In the genomic region with DNA sequence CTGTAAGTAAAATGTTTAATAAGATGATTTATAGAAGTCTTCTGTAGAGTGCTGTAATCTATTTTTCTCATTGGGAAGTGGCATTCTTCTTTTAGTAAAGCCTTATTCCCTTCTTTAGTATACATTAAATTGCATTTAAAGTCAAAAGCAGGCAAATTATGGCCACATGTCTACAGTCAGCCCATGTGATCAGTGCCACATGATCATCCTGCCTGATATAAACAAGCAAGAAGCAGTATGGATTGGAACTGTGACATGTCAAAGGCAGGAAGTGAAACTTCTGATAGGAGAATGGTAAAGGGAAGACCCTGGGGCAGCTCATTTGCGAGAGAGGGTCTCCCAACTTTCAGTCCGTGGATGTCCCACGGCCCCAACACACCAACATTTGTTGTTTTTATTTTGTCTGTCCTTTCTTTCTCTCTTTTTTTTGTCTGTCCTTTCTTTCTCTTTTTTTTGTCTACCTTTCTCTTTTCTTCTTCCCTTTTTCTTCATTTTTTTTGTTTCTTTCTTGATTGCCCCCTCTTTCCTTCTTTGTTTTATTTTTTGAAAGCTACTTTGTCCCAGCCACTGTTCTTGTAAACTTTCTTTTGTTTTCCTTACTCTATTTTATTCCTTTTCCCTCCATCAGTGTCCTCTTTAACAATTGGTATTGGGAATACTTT, we compare ENCODE assay signal across 2 cellular contexts.
A peak's percentile ranks its signal among the peaks of the same experiment; 100 is the strongest.
TF ChIP-seq lines count a peak whose summit lies in the region.

No MANE protein-coding gene starts in this region.

TF ChIP-seq in SK-N-SH, 30 proteins besides CTCF, POLR2A, EP300 and RAD21:
- TF ChIP-seq, protein P1, sequence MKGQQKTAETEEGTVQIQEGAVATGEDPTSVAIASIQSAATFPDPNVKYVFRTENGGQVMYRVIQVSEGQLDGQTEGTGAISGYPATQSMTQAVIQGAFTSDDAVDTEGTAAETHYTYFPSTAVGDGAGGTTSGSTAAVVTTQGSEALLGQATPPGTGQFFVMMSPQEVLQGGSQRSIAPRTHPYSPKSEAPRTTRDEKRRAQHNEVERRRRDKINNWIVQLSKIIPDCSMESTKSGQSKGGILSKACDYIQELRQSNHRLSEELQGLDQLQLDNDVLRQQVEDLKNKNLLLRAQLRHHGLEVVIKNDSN (IDR thresholded peaks at IDR 0.05; ENCODE audit: borderline replicate concordance, low read depth), result peak; percentile 39; the same call in 1 of the 2 replicates
- TF ChIP-seq MEF2A (IDR thresholded peaks at IDR 0.05; ENCODE audit: borderline replicate concordance, low read depth) (no peak), JUND (IDR thresholded peaks at IDR 0.05) (no peak), GABPA (IDR thresholded peaks at IDR 0.05; ENCODE audit: low read depth) (no peak)
- TF ChIP-seq, protein P2, sequence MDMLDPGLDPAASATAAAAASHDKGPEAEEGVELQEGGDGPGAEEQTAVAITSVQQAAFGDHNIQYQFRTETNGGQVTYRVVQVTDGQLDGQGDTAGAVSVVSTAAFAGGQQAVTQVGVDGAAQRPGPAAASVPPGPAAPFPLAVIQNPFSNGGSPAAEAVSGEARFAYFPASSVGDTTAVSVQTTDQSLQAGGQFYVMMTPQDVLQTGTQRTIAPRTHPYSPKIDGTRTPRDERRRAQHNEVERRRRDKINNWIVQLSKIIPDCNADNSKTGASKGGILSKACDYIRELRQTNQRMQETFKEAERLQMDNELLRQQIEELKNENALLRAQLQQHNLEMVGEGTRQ (IDR thresholded peaks at IDR 0.05; ENCODE audit: borderline replicate concordance, low read depth, low read length), result peak; percentile 30; the same call in 1 of the 2 replicates

TF ChIP-seq in SK-N-SH treated with all-trans-retinoic acid at 6 μM for 48 hours, 23 proteins besides CTCF, POLR2A, EP300 and RAD21:
- TF ChIP-seq TCF4 (CRISPR knock-in tag; IDR thresholded peaks at IDR 0.05; ENCODE audit: borderline replicate concordance) (no peak), ARNTL (CRISPR knock-in tag; IDR thresholded peaks at IDR 0.05; ENCODE audit: borderline replicate concordance, low read depth) (no peak), ZC3H10 (CRISPR knock-in tag; IDR thresholded peaks at IDR 0.05) (no peak), RARB (CRISPR knock-in tag; IDR thresholded peaks at IDR 0.05) (no peak), OSR1 (CRISPR knock-in tag; IDR thresholded peaks at IDR 0.05) (no peak), ZNF70 (CRISPR knock-in tag; IDR thresholded peaks at IDR 0.05) (no peak), PPARA (CRISPR knock-in tag; IDR thresholded peaks at IDR 0.05; ENCODE audit: borderline replicate concordance) (no peak), BACH2 (CRISPR knock-in tag; IDR thresholded peaks at IDR 0.05; ENCODE audit: borderline replicate concordance) (no peak), SNAI2 (CRISPR knock-in tag; IDR thresholded peaks at IDR 0.05) (no peak), ZNF565 (CRISPR knock-in tag; conservative IDR thresholded peaks at IDR 0.05; ENCODE audit: low read depth) (no peak), CSDC2 (CRISPR knock-in tag; IDR thresholded peaks at IDR 0.05) (no peak)
- TF ChIP-seq, protein P3, sequence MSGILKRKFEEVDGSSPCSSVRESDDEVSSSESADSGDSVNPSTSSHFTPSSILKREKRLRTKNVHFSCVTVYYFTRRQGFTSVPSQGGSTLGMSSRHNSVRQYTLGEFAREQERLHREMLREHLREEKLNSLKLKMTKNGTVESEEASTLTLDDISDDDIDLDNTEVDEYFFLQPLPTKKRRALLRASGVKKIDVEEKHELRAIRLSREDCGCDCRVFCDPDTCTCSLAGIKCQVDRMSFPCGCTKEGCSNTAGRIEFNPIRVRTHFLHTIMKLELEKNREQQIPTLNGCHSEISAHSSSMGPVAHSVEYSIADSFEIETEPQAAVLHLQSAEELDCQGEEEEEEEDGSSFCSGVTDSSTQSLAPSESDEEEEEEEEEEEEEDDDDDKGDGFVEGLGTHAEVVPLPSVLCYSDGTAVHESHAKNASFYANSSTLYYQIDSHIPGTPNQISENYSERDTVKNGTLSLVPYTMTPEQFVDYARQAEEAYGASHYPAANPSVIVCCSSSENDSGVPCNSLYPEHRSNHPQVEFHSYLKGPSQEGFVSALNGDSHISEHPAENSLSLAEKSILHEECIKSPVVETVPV (CRISPR knock-in tag; IDR thresholded peaks at IDR 0.05), result no peak
- TF ChIP-seq, protein P4, sequence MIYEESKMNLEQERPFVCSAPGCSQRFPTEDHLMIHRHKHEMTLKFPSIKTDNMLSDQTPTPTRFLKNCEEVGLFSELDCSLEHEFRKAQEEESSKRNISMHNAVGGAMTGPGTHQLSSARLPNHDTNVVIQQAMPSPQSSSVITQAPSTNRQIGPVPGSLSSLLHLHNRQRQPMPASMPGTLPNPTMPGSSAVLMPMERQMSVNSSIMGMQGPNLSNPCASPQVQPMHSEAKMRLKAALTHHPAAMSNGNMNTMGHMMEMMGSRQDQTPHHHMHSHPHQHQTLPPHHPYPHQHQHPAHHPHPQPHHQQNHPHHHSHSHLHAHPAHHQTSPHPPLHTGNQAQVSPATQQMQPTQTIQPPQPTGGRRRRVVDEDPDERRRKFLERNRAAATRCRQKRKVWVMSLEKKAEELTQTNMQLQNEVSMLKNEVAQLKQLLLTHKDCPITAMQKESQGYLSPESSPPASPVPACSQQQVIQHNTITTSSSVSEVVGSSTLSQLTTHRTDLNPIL (CRISPR knock-in tag; IDR thresholded peaks at IDR 0.05; ENCODE audit: low read depth), result no peak
- TF ChIP-seq, protein P5, sequence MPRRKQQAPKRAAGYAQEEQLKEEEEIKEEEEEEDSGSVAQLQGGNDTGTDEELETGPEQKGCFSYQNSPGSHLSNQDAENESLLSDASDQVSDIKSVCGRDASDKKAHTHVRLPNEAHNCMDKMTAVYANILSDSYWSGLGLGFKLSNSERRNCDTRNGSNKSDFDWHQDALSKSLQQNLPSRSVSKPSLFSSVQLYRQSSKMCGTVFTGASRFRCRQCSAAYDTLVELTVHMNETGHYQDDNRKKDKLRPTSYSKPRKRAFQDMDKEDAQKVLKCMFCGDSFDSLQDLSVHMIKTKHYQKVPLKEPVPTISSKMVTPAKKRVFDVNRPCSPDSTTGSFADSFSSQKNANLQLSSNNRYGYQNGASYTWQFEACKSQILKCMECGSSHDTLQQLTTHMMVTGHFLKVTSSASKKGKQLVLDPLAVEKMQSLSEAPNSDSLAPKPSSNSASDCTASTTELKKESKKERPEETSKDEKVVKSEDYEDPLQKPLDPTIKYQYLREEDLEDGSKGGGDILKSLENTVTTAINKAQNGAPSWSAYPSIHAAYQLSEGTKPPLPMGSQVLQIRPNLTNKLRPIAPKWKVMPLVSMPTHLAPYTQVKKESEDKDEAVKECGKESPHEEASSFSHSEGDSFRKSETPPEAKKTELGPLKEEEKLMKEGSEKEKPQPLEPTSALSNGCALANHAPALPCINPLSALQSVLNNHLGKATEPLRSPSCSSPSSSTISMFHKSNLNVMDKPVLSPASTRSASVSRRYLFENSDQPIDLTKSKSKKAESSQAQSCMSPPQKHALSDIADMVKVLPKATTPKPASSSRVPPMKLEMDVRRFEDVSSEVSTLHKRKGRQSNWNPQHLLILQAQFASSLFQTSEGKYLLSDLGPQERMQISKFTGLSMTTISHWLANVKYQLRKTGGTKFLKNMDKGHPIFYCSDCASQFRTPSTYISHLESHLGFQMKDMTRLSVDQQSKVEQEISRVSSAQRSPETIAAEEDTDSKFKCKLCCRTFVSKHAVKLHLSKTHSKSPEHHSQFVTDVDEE (CRISPR knock-in tag; IDR thresholded peaks at IDR 0.05), result no peak
